18 cellular contexts compared by ENCODE assay signal in genomic region chr3:14082108-14082657, GRCh38. TPM values are rescaled to one million over a fixed set of nuclear protein-coding genes. Genes with fewer than 3 reads are reported as not detected.
DNase-seq lines count a peak whose midpoint lies in the region; ATAC-seq and TF ChIP-seq lines count a peak whose summit lies in the region.
"Had no signal": no experiment of that assay in that cellular context is flagged by ENCODE, and none has a peak within 500 bp of the region (broad histone marks: within the 10 kb centered on the region; RNA-seq: fewer than 3 reads in every experiment).

No MANE protein-coding gene starts in this region.

- POLR2A ChIA-PET in HEK293T (lab: Yijun Ruan, JAX): no interaction called here

- H3K9me3 Mint-ChIP-seq in activated CD4-positive, alpha-beta T cell treated with anti-CD3 and anti-CD28 coated beads, Interleukin-2, amount 10 ng/mL, durations not matched to agents 24 days and 14 days: peaks cover 20% of the 10 kb centered on the region

- intact Hi-C loops in activated CD4-positive, alpha-beta T cell treated with anti-CD3 and anti-CD28 coated beads, Interleukin-2, amount 10 ng/mL, durations not matched to agents 24 days and 14 days (cut with micrococcal nuclease): no loop called here

- peaks cover 5% of the 10 kb centered on the region for H3K4me1 Mint-ChIP-seq in activated CD4-positive, alpha-beta T cell treated with anti-CD3 and anti-CD28 coated beads, Interleukin-2, amount 10 ng/mL, durations not matched to agents 24 days and 14 days
- H3K4me1 Mint-ChIP-seq: mesothelial cell of epicardium, nephron had no signal

- CTCF ChIA-PET in HEK293T (lab: Yijun Ruan, JAX): no interaction called here

- no peaks in the 10 kb centered on the region for H3K36me3 Mint-ChIP-seq in activated CD4-positive, alpha-beta T cell treated with anti-CD3 and anti-CD28 coated beads, Interleukin-2, amount 10 ng/mL, durations not matched to agents 24 days and 14 days (ENCODE audit: low read depth)
- H3K36me3 Mint-ChIP-seq: mesothelial cell of epicardium had no signal

- H3K27me3 Mint-ChIP-seq in activated CD4-positive, alpha-beta T cell treated with anti-CD3 and anti-CD28 coated beads, Interleukin-2, amount 10 ng/mL, durations not matched to agents 24 days and 14 days: no peaks in the 10 kb centered on the region

- DNase-seq in activated CD4-positive, alpha-beta T cell treated with anti-CD3 and anti-CD28 coated beads, Interleukin-2, amount 10 ng/mL, durations not matched to agents 24 days and 14 days: no peak
- DNase-seq in activated CD4-positive, alpha-beta T cell treated with anti-CD3 and anti-CD28 coated beads for 4 hours: no peak
- peak; percentile 24 to 35 for DNase-seq in activated T-cell treated with anti-CD3 and anti-CD28 coated beads, Interleukin-2, amount 50 U/mL, for 48 hours
- DNase-seq in stimulated activated CD4-positive, alpha-beta T cell treated with anti-CD3 and anti-CD28 coated beads, Interleukin-1b, Interleukin-23, amount 100 ng/mL, for 48 hours: peak; percentile 35
- no peak for DNase-seq in NOMO-1 (lab: John Stamatoyannopoulos, UW; ENCODE audit: unreplicated experiment in 2 of 2)
- DNase-seq in HEK293T (ENCODE audit: extremely low spot score): no peak
- no peak for DNase-seq in NCI-H510A treated with DMSO at 0.1 percent for 48 hours (lab: John Stamatoyannopoulos, UW)
- DNase-seq: COR-L47, dermis blood vessel endothelial cell, HCEC 1CT, heart left ventricle, NCI-H1417, NCI-H510A had no signal

- peak overlapping the region; percentile 19 for H3K4me3 Mint-ChIP-seq in activated CD4-positive, alpha-beta T cell treated with anti-CD3 and anti-CD28 coated beads, Interleukin-2, amount 10 ng/mL, durations not matched to agents 24 days and 14 days
- H3K4me3 Mint-ChIP-seq: mesothelial cell of epicardium, nephron had no signal

- peak overlapping the region; percentile 22 for H3K27ac Mint-ChIP-seq in activated CD4-positive, alpha-beta T cell treated with anti-CD3 and anti-CD28 coated beads, Interleukin-2, amount 10 ng/mL, durations not matched to agents 24 days and 14 days
- H3K27ac Mint-ChIP-seq: mesothelial cell of epicardium, nephron had no signal

- peak; percentile 68 for ATAC-seq in GM21717 (IDR thresholded peaks at IDR 0.05; ENCODE audit: unreplicated experiment)
- ATAC-seq: A549, heart left ventricle, left lobe of liver had no signal

TF ChIP-seq in HEK293T, 16 proteins besides CTCF, POLR2A, EP300 and RAD21:
- TF ChIP-seq LEF1 (IDR thresholded peaks at IDR 0.05; ENCODE audit: borderline replicate concordance) (no peak), PKNOX1 (IDR thresholded peaks at IDR 0.05) (no peak), FOXM1 (IDR thresholded peaks at IDR 0.05; ENCODE audit: borderline replicate concordance) (no peak), NFRKB (IDR thresholded peaks at IDR 0.05) (no peak), ARNT (IDR thresholded peaks at IDR 0.05) (no peak), SUZ12 (IDR thresholded peaks at IDR 0.05) (no peak), FOXA1 (IDR thresholded peaks at IDR 0.05) (no peak), HDGF (IDR thresholded peaks at IDR 0.05; ENCODE audit: borderline replicate concordance) (no peak)

RNA-seq across cellular contexts. Expression of gene CHCHD4, which starts 42.5 kb away (rescaled TPM):
- total RNA-seq in activated CD4-positive, alpha-beta T cell treated with anti-CD3 and anti-CD28 coated beads, Interleukin-2, amount 10 ng/mL, durations not matched to agents 24 days and 14 days: 27.7 and 29.6 TPM in 2 replicates

RNA-seq across cellular contexts. Expression of gene TMEM43, which starts 42.7 kb away (rescaled TPM):
- 38.7 and 39.4 TPM in 2 replicates for total RNA-seq in activated CD4-positive, alpha-beta T cell treated with anti-CD3 and anti-CD28 coated beads, Interleukin-2, amount 10 ng/mL, durations not matched to agents 24 days and 14 days

Comparison
In these comparisons a context has a peak if more than half of its experiments do, and no peak if none do; other contexts are left out.
1. DNase-seq: peak in activated T-cell treated with anti-CD3 and anti-CD28 coated beads, Interleukin-2, amount 50 U/mL, for 48 hours (2 of 2) and stimulated activated CD4-positive, alpha-beta T cell treated with anti-CD3 and anti-CD28 coated beads, Interleukin-1b, Interleukin-23, amount 100 ng/mL, for 48 hours (single experiment); none in activated CD4-positive, alpha-beta T cell treated with anti-CD3 and anti-CD28 coated beads, Interleukin-2, amount 10 ng/mL, durations not matched to agents 24 days and 14 days (single experiment), activated CD4-positive, alpha-beta T cell treated with anti-CD3 and anti-CD28 coated beads for 4 hours (0 of 2), NOMO-1 (0 of 2), HEK293T (single experiment) and NCI-H510A treated with DMSO at 0.1 percent for 48 hours (single experiment).